8 cellular contexts compared by ENCODE assay signal in genomic region chr6:139372326-139373153, GRCh38.
DNase-seq lines count a peak whose midpoint lies in the region; ATAC-seq and TF ChIP-seq lines count a peak whose summit lies in the region.

No MANE protein-coding gene starts in this region.

- H3K79me2 ChIP-seq in SU-DHL-6 (ENCODE audit: insufficient read depth, low read length) = peaks cover 35% of the 10 kb centered on the region

- peak overlapping the region; percentile 81 for H3K4me3 ChIP-seq in SU-DHL-6 (ENCODE audit: insufficient read depth, low read length, poor library complexity, severe bottlenecking)
- H3K4me3 ChIP-seq in fibroblast of mammary gland (ENCODE audit: control insufficient read depth, low read depth, low read length) = peak overlapping the region; percentile 97
- H3K4me3 ChIP-seq in rectal smooth muscle tissue (ENCODE audit: low read length) = peak overlapping the region; percentile 83

- peak overlapping the region; percentile 92 for H3K27ac ChIP-seq in SU-DHL-6 (ENCODE audit: low read depth, low read length)
- H3K27ac ChIP-seq in rectal smooth muscle tissue (ENCODE audit: low read depth, low read length) = peak overlapping the region; percentile 93

- H3K27me3 ChIP-seq in SU-DHL-6 (ENCODE audit: low read length) = no peaks in the 10 kb centered on the region
- H3K27me3 ChIP-seq in rectal smooth muscle tissue (ENCODE audit: control insufficient read depth, insufficient read depth, low read length) = no peaks in the 10 kb centered on the region

- H3K4me1 ChIP-seq in rectal smooth muscle tissue (ENCODE audit: control insufficient read depth, insufficient read depth, low read length) = peaks cover 20% of the 10 kb centered on the region

- no peak for TF ChIP-seq CTCF in SU-DHL-6 (IDR thresholded peaks at IDR 0.05; ENCODE audit: insufficient read depth, low read length, poor library complexity, severe bottlenecking)
- TF ChIP-seq CTCF in fibroblast of mammary gland (conservative IDR thresholded peaks at IDR 0.05; ENCODE audit: control insufficient read depth, insufficient read depth, low read depth, low read length) = no peak

- H3K9ac ChIP-seq in SU-DHL-6 (ENCODE audit: low read length) = peak overlapping the region; percentile 84
- peak overlapping the region; percentile 19 for H3K9ac ChIP-seq in rectal smooth muscle tissue (ENCODE audit: low read length)

- no peaks in the 10 kb centered on the region for H3K9me2 ChIP-seq in SU-DHL-6 (replicated peaks; ENCODE audit: insufficient read depth, low read length)

- H3K9me3 ChIP-seq in SU-DHL-6 (ENCODE audit: insufficient read depth, low read length) = no peaks in the 10 kb centered on the region

- no peak for ATAC-seq in HG02610 (IDR thresholded peaks at IDR 0.05; ENCODE audit: unreplicated experiment)

- H2AFZ ChIP-seq in SU-DHL-6 (ENCODE audit: low read depth, low read length, severe bottlenecking) = no peak overlapping the region

- peak; percentile 51 for DNase-seq in DMS 273 (lab: John Stamatoyannopoulos, UW; ENCODE audit: unreplicated experiment)
- no peak for DNase-seq in DMS 273 treated with DMSO at 0.1 percent for 48 hours (lab: John Stamatoyannopoulos, UW)
- DNase-seq in fibroblast of mammary gland (ENCODE audit: low read depth) = peak; percentile 41
- no peak for DNase-seq in RPMI8226
- DNase-seq in activated CD8-positive, alpha-beta memory T cell treated with anti-CD3 and anti-CD28 coated beads, Interleukin-2, amount 50 U/mL, for 4 hours = no peak

- H4K20me1 ChIP-seq in SU-DHL-6 (ENCODE audit: low read depth, low read length) = no peaks in the 10 kb centered on the region

- H3F3A ChIP-seq in SU-DHL-6 (ENCODE audit: insufficient read depth) = peaks cover 37% of the 10 kb centered on the region

- H3K36me3 ChIP-seq in SU-DHL-6 (ENCODE audit: low read length) (no peaks in the 10 kb centered on the region; the same call in 1 of the 2 replicates), rectal smooth muscle tissue (ENCODE audit: control insufficient read depth, insufficient read depth, low read length) (peaks cover 6% of the 10 kb centered on the region)

- peak overlapping the region; percentile 65 for H3K4me2 ChIP-seq in SU-DHL-6 (ENCODE audit: low read depth, low read length, poor library complexity, severe bottlenecking)

Comparison
In these comparisons a context has a peak if more than half of its experiments do, and no peak if none do; other contexts are left out.
1. DNase-seq: peak in DMS 273 (single experiment) and fibroblast of mammary gland (single experiment); none in DMS 273 treated with DMSO at 0.1 percent for 48 hours (single experiment), RPMI8226 (single experiment) and activated CD8-positive, alpha-beta memory T cell treated with anti-CD3 and anti-CD28 coated beads, Interleukin-2, amount 50 U/mL, for 4 hours (single experiment).
2. Peak in every context shown above with its lines, with median percentiles within 50 percentile points of each other: H3K4me3 ChIP-seq.